ENCODE assay signal across 8 cellular contexts in genomic region chr11:67355794-67356550, GRCh38. TPM values are rescaled to one million over a fixed set of nuclear protein-coding genes. Genes with fewer than 3 reads are reported as not detected.
A peak's percentile ranks its signal among the peaks of the same experiment; 100 is the strongest.
DNase-seq lines count a peak whose midpoint lies in the region; ATAC-seq and TF ChIP-seq lines count a peak whose summit lies in the region.
"Had no signal": no experiment of that assay in that cellular context is flagged by ENCODE, and none has a peak within 500 bp of the region (broad histone marks: within the 10 kb centered on the region; RNA-seq: fewer than 3 reads in every experiment).

No MANE protein-coding gene starts in this region.

- no peak overlapping the region for H3K4me3 Mint-ChIP-seq in T-cell
- peak overlapping the region; percentile 38 for H3K4me3 Mint-ChIP-seq in stimulated activated effector memory CD8-positive, alpha-beta T cell treated with anti-CD3 and anti-CD28 coated beads, Interleukin-12 subunit alpha, Interleukin-12 subunit beta, amount 100 ng/mL, for 72 hours
- H3K4me3 Mint-ChIP-seq in CD8-positive, alpha-beta T cell: no peak overlapping the region
- H3K4me3 Mint-ChIP-seq: activated naive CD8-positive, alpha-beta T cell had no signal

- H3K4me1 ChIP-seq in CD8-positive, alpha-beta T cell (ENCODE audit: insufficient read depth, low read length): peaks cover 37% of the 10 kb centered on the region

- no peaks in the 10 kb centered on the region for H3K27me3 ChIP-seq in CD8-positive, alpha-beta T cell (ENCODE audit: insufficient read depth, low read length)

- TF ChIP-seq CTCF in GM12875 (IDR thresholded peaks at IDR 0.05; ENCODE audit: borderline replicate concordance, insufficient read depth, low read depth, low read length): no peak
- TF ChIP-seq CTCF in CD8-positive, alpha-beta T cell (IDR thresholded peaks at IDR 0.05): no peak

- H3K4me1 Mint-ChIP-seq in T-cell: peaks cover 38 to 60% (median 41%) of the 10 kb centered on the region in 3 donors
- peaks cover 61% of the 10 kb centered on the region for H3K4me1 Mint-ChIP-seq in stimulated activated effector memory CD8-positive, alpha-beta T cell treated with anti-CD3 and anti-CD28 coated beads, Interleukin-12 subunit alpha, Interleukin-12 subunit beta, amount 100 ng/mL, for 72 hours
- H3K4me1 Mint-ChIP-seq in CD8-positive, alpha-beta T cell (ENCODE audit: low read depth): peaks cover 39% of the 10 kb centered on the region

- H3K36me3 Mint-ChIP-seq in T-cell: no peaks in the 10 kb centered on the region
- peaks cover 18% of the 10 kb centered on the region for H3K36me3 Mint-ChIP-seq in stimulated activated effector memory CD8-positive, alpha-beta T cell treated with anti-CD3 and anti-CD28 coated beads, Interleukin-12 subunit alpha, Interleukin-12 subunit beta, amount 100 ng/mL, for 72 hours
- H3K36me3 Mint-ChIP-seq in CD8-positive, alpha-beta T cell: peaks cover 11% of the 10 kb centered on the region
- H3K36me3 Mint-ChIP-seq: activated naive CD8-positive, alpha-beta T cell had no signal

- POLR2A ChIA-PET in T-cell (lab: Charles Lee): interaction anchor here in 1 of 2 donors (0.5 kb wide), 1 partner anchor 31 kb away, joined by 3 read pairs; no protein-coding TSS in a partner anchor
- POLR2A ChIA-PET in CD8-positive, alpha-beta T cell (lab: Charles Lee): interaction anchor here (1.3 to 7.6 kb wide), 5 partner anchors 10 to 116 kb away, joined by 4 to 63 read pairs (median 8); partner anchors contain the start of genes CLCF1 and PPP1CA

- no peak overlapping the region for H3K27ac ChIP-seq in CD8-positive, alpha-beta T cell (ENCODE audit: low read depth, low read length)

- H3K9me3 ChIP-seq in CD8-positive, alpha-beta T cell (ENCODE audit: low read length): no peaks in the 10 kb centered on the region

- ATAC-seq in T-cell (replicated peaks in 1 of 4): no peak
- no peak for ATAC-seq in stimulated activated effector memory CD8-positive, alpha-beta T cell treated with anti-CD3 and anti-CD28 coated beads, Interleukin-12 subunit alpha, Interleukin-12 subunit beta, amount 100 ng/mL, for 72 hours
- ATAC-seq in CD8-positive, alpha-beta T cell: no peak

- H3K9me3 Mint-ChIP-seq in T-cell: no peaks in the 10 kb centered on the region
- no peaks in the 10 kb centered on the region for H3K9me3 Mint-ChIP-seq in stimulated activated effector memory CD8-positive, alpha-beta T cell treated with anti-CD3 and anti-CD28 coated beads, Interleukin-12 subunit alpha, Interleukin-12 subunit beta, amount 100 ng/mL, for 72 hours
- no peaks in the 10 kb centered on the region for H3K9me3 Mint-ChIP-seq in CD8-positive, alpha-beta T cell

- peak overlapping the region; percentile 29 for H3K4me3 ChIP-seq in GM12875 (ENCODE audit: low read depth, low read length)
- no peak overlapping the region for H3K4me3 ChIP-seq in CD8-positive, alpha-beta T cell (ENCODE audit: low read depth, low read length)

- peak overlapping the region; percentile 55 to 66 for H3K27ac Mint-ChIP-seq in T-cell
- peak overlapping the region; percentile 97 for H3K27ac Mint-ChIP-seq in stimulated activated effector memory CD8-positive, alpha-beta T cell treated with anti-CD3 and anti-CD28 coated beads, Interleukin-12 subunit alpha, Interleukin-12 subunit beta, amount 100 ng/mL, for 72 hours
- no peak overlapping the region for H3K27ac Mint-ChIP-seq in CD8-positive, alpha-beta T cell

- CTCF ChIA-PET in T-cell (lab: Charles Lee): interaction anchor here (0.6 to 7.9 kb wide), 10 partner anchors 10 to 38 kb away, joined by 3 to 128 read pairs (median 4); partner anchors contain the start of gene CLCF1 (in 1 of the 2)
- CTCF ChIA-PET in CD8-positive, alpha-beta T cell (lab: Charles Lee): interaction anchor here (0.6 to 26.2 kb wide), 9 partner anchors 14 to 130 kb away, joined by 3 to 1319 read pairs (median 5); partner anchors contain the start of genes CLCF1, PPP1CA and RAD9A

- DNase-seq in T-cell (no peak), iPS-NIHi7 (ENCODE audit: extremely low spot score) (peak; percentile 1), occipital lobe (lab: John Stamatoyannopoulos, UW) (no peak), NCI-H2171 treated with DMSO at 0.1 percent for 48 hours (lab: John Stamatoyannopoulos, UW) (no peak)
- DNase-seq in stimulated activated effector memory CD8-positive, alpha-beta T cell treated with anti-CD3 and anti-CD28 coated beads, Interleukin-12 subunit alpha, Interleukin-12 subunit beta, amount 100 ng/mL, for 72 hours (ENCODE audit: low spot score in 2 of 2): no peak
- no peak for DNase-seq in CD8-positive, alpha-beta T cell

- H3K36me3 ChIP-seq in CD8-positive, alpha-beta T cell (ENCODE audit: insufficient read depth, low read length): no peaks in the 10 kb centered on the region

- no peaks in the 10 kb centered on the region for H3K27me3 Mint-ChIP-seq in T-cell
- H3K27me3 Mint-ChIP-seq in CD8-positive, alpha-beta T cell (ENCODE audit: low read depth): no peaks in the 10 kb centered on the region
- H3K27me3 Mint-ChIP-seq: activated naive CD8-positive, alpha-beta T cell had no signal

- intact Hi-C loops in CD8-positive, alpha-beta T cell (cut with DNase I, micrococcal nuclease): loop anchor here in 1 of 2 experiments (10.0 kb wide), 2 partner anchors 241 to 359 kb away; partner anchors contain the start of gene KDM2A

RNA-seq across cellular contexts. Expression of gene POLD4, which starts 2.6 kb away (rescaled TPM):
- total RNA-seq in T-cell (100 to 1,000 TPM in 2 of 5 donors, 10 to 100 TPM in 3; 55.1 to 107 (median 98.0) TPM), occipital lobe (3.6 TPM)
- 10 to 100 TPM; 32.4 to 41.9 TPM for total RNA-seq in CD8-positive, alpha-beta T cell

RNA-seq across cellular contexts. Expression of gene CLCF1, which starts 17.4 kb away (rescaled TPM):
- total RNA-seq in T-cell: 1 to 10 TPM; 2.2 to 8.5 (median 4.1) TPM
- not detected for total RNA-seq in occipital lobe
- 1 to 10 TPM; 7.1 to 7.8 TPM for total RNA-seq in CD8-positive, alpha-beta T cell

RNA-seq across cellular contexts. Expression of gene RAD9A, which starts 35.8 kb away (rescaled TPM):
- total RNA-seq in T-cell (10 to 100 TPM; 34.9 to 63.8 (median 56.2) TPM), occipital lobe (14.0 TPM)
- total RNA-seq in CD8-positive, alpha-beta T cell: 10 to 100 TPM; 13.7 to 14.1 TPM

RNA-seq across cellular contexts. Expression of gene PPP1CA, which starts 45.7 kb away (rescaled TPM):
- total RNA-seq in T-cell (100 to 1,000 TPM; 118 to 198 (median 186) TPM), occipital lobe (53.5 TPM)
- 10 to 100 TPM; 40.5 to 42.2 TPM for total RNA-seq in CD8-positive, alpha-beta T cell

RNA-seq across cellular contexts. Expression of gene TBC1D10C, which starts 47.9 kb away (rescaled TPM):
- 100 to 1,000 TPM; 288 to 449 (median 436) TPM for total RNA-seq in T-cell
- 0.16 TPM for total RNA-seq in occipital lobe
- total RNA-seq in CD8-positive, alpha-beta T cell: 100 to 1,000 TPM; 197 to 201 TPM
